ENCODE assay signal across 16 cellular contexts in the genomic region with DNA sequence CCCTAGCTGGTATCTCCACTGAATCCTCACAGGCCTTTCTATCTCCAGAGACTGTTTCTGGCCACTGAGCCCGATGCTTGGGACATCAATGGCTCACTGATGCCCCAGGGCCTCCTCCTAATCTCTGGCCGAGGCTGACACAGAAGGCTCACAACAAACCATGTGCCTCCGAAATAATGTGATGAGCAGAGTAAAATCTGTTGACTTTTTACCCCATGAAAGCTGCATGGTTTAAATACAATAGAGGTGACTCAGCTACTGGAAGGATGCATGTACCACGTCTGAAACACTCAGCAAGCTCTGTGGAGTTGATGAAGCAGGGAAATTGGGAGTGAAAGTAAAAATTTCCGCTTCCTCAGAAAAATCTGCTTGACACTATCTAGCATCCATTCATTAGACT.
A peak's percentile ranks its signal among the peaks of the same experiment; 100 is the strongest.
DNase-seq lines count a peak whose midpoint lies in the region; ATAC-seq and TF ChIP-seq lines count a peak whose summit lies in the region.
"Had no signal": no experiment of that assay in that cellular context is flagged by ENCODE, and none has a peak within 500 bp of the region (broad histone marks: within the 10 kb centered on the region; RNA-seq: fewer than 3 reads in every experiment).

No MANE protein-coding gene starts in this region.

- H3K4me1 ChIP-seq in osteoblast (ENCODE audit: insufficient read depth, low read length) (no peaks in the 10 kb centered on the region), sigmoid colon (peaks cover 0 to 13% (median 11%) of the 10 kb centered on the region in 4 donors), upper lobe of right lung (peaks cover 21% of the 10 kb centered on the region)
- H3K4me1 ChIP-seq: HAP-1 had no signal

- no peak overlapping the region for H2AFZ ChIP-seq in osteoblast (ENCODE audit: low read length)

- no peaks in the 10 kb centered on the region for H3K79me2 ChIP-seq in osteoblast (ENCODE audit: insufficient read depth, low read length)

- H3K4me2 ChIP-seq in osteoblast (ENCODE audit: insufficient read depth, low read length), result no peak overlapping the region

- ATAC-seq in upper lobe of right lung, result no peak
- ATAC-seq: activated CD8-positive, alpha-beta memory T cell treated with anti-CD3 and anti-CD28 coated beads, Interleukin-2, amount 10 ng/mL, durations not matched to agents 7 days and 5 days; natural killer cell treated with Interleukin-12 subunit alpha and Interleukin-12 subunit beta and Interleukin-15 and Interleukin-18, amount 100 ng/mL, for 72 hours had no signal

- H3K27ac ChIP-seq in osteoblast (ENCODE audit: low read depth, low read length) (no peak overlapping the region), sigmoid colon (no peak overlapping the region), upper lobe of right lung (no peak overlapping the region)

- H4K20me1 ChIP-seq in osteoblast (ENCODE audit: insufficient read depth, low read length), result no peaks in the 10 kb centered on the region

- DNase-seq in GM03348 (ENCODE audit: low spot score) (peak; percentile 62), amniotic epithelial cell (ENCODE audit: low read depth) (peak; percentile 69), fibroblast of villous mesenchyme (ENCODE audit: low read depth) (peak; percentile 50), putamen (ENCODE audit: low spot score) (peak; percentile 40), osteoblast (ENCODE audit: insufficient read length, low spot score, missing footprints) (no peak), sigmoid colon (no peak), NCI-H1436 treated with DMSO at 0.1 percent for 48 hours (lab: John Stamatoyannopoulos, UW) (no peak), upper lobe of right lung (no peak)
- DNase-seq: activated CD8-positive, alpha-beta memory T cell treated with anti-CD3 and anti-CD28 coated beads, Interleukin-2, amount 10 ng/mL, durations not matched to agents 7 days and 5 days; activated naive CD8-positive, alpha-beta T cell treated with anti-CD3 and anti-CD28 coated beads, Interleukin-2, amount 10 ng/mL, durations not matched to agents 7 days and 5 days; CD4-positive, alpha-beta T cell; Karpas-422; stimulated activated CD4-positive, alpha-beta T cell treated with anti-CD3 and anti-CD28 coated beads, Interleukin-15, amount 100 ng/mL, for 24 hours; T-helper 9 cell had no signal

- no peak for TF ChIP-seq EP300 in sigmoid colon (IDR thresholded peaks at IDR 0.05)

- TF ChIP-seq POLR2A in sigmoid colon (IDR thresholded peaks at IDR 0.05), result no peak

- H3K36me3 ChIP-seq in osteoblast (ENCODE audit: insufficient read depth, low read length), result no peaks in the 10 kb centered on the region
- H3K36me3 ChIP-seq in sigmoid colon, result no peaks in the 10 kb centered on the region
- H3K36me3 ChIP-seq in upper lobe of right lung, result no peaks in the 10 kb centered on the region
- H3K36me3 ChIP-seq: HAP-1 had no signal

- H3K9me3 ChIP-seq in osteoblast (ENCODE audit: low read depth, low read length), result no peaks in the 10 kb centered on the region
- H3K9me3 ChIP-seq in sigmoid colon, result no peaks in the 10 kb centered on the region
- H3K9me3 ChIP-seq in upper lobe of right lung, result no peaks in the 10 kb centered on the region
- H3K9me3 ChIP-seq: HAP-1 had no signal

- no peak overlapping the region for H3K4me3 ChIP-seq in fibroblast of villous mesenchyme (ENCODE audit: low read depth, low read length)
- no peak overlapping the region for H3K4me3 ChIP-seq in osteoblast (ENCODE audit: insufficient read depth, low read length)
- H3K4me3 ChIP-seq in sigmoid colon, result no peak overlapping the region
- H3K4me3 ChIP-seq in upper lobe of right lung, result no peak overlapping the region
- H3K4me3 ChIP-seq: HAP-1 had no signal

- 85 to 90% methylated on average over 5 of the region's 5 CpGs for WGBS in sigmoid colon, 2 donors

- H3K27me3 ChIP-seq in osteoblast (ENCODE audit: insufficient read depth, low read length), result no peaks in the 10 kb centered on the region
- no peaks in the 10 kb centered on the region for H3K27me3 ChIP-seq in sigmoid colon
- H3K27me3 ChIP-seq in upper lobe of right lung, result no peaks in the 10 kb centered on the region

- TF ChIP-seq CTCF in fibroblast of villous mesenchyme (IDR thresholded peaks at IDR 0.05; ENCODE audit: insufficient read depth, low read depth, low read length), result no peak
- no peak for TF ChIP-seq CTCF in osteoblast (IDR thresholded peaks at IDR 0.05; ENCODE audit: extremely low read depth, low read depth, low read length)
- no peak for TF ChIP-seq CTCF in sigmoid colon (IDR thresholded peaks at IDR 0.05)
- TF ChIP-seq CTCF in upper lobe of right lung (IDR thresholded peaks at IDR 0.05), result no peak

- intact Hi-C loops in sigmoid colon (cut with DNase I), result loop anchor here (10.0 kb wide), 1 partner anchor 47 kb away; no protein-coding TSS in a partner anchor
- intact Hi-C loops in upper lobe of right lung (cut with DNase I), result no loop called here

Comparison
In these comparisons a context has a peak if more than half of its experiments do, and no peak if none do; other contexts are left out.
1. DNase-seq: peak in GM03348 (single experiment), amniotic epithelial cell (single experiment), fibroblast of villous mesenchyme (single experiment) and putamen (single experiment); none in osteoblast (single experiment), sigmoid colon (single experiment), NCI-H1436 treated with DMSO at 0.1 percent for 48 hours (single experiment) and upper lobe of right lung (single experiment).